In the genomic region with DNA sequence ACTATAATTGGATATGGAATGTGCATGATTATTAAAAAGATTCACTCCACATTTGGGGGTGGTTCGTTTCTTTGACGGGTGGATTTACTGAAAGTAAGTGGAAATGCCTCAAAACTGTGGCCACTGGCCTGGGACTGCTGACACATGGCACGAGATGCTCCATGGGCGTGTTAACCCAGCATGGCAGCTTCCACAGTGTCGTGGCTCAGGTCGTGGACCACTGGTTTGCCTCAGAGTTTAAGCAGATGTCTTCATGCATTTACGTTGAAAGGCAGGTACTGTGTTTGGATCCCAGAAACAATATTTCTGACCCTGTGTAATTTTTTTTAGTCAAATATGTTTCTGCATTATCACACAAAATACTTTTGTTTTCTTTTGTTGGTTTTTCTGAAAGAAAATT, we compare ENCODE assay signal across 25 cellular contexts.
DNase-seq lines count a peak whose midpoint lies in the region; ATAC-seq and TF ChIP-seq lines count a peak whose summit lies in the region.
"Had no signal": no experiment of that assay in that cellular context is flagged by ENCODE, and none has a peak within 500 bp of the region (broad histone marks: within the 10 kb centered on the region; RNA-seq: fewer than 3 reads in every experiment).

No MANE protein-coding gene starts in this region.

- no peak for TF ChIP-seq POLR2A in testis (IDR thresholded peaks at IDR 0.05)

- no peaks in the 10 kb centered on the region for H3K27me3 ChIP-seq in testis
- H3K27me3 ChIP-seq: BE2C, BLaER1 had no signal

- no peaks in the 10 kb centered on the region for H3K36me3 ChIP-seq in testis (ENCODE audit: low read depth, missing control alignments)
- H3K36me3 ChIP-seq: BE2C had no signal

- no peaks in the 10 kb centered on the region for H3K9me3 ChIP-seq in testis
- H3K9me3 ChIP-seq: BE2C, BLaER1 had no signal

- H3K4me3 ChIP-seq in testis, result no peak overlapping the region
- H3K4me3 ChIP-seq: BLaER1, GM12878 had no signal

- intact Hi-C loops in posterior vena cava (cut with DNase I), result no loop called here
- intact Hi-C loops in testis (cut with DNase I; ENCODE audit: low total_unique reads), result no loop called here

- no peak overlapping the region for H3K27ac ChIP-seq in testis
- H3K27ac ChIP-seq: BLaER1 had no signal

- ATAC-seq in GM21717 (IDR thresholded peaks at IDR 0.05; ENCODE audit: unreplicated experiment), result no peak
- ATAC-seq: GM12878 had no signal

- TF ChIP-seq CTCF in testis (IDR thresholded peaks at IDR 0.05), result no peak

- no peaks in the 10 kb centered on the region for H3K4me1 ChIP-seq in testis
- H3K4me1 ChIP-seq: BE2C, BLaER1 had no signal

- 88 to 93% methylated on average over 7 of the region's 7 CpGs for WGBS in testis, 2 donors

- DNase-seq in ecto neural progenitor cell (ENCODE audit: low spot score) (peak; percentile 34), posterior vena cava (ENCODE audit: low spot score) (peak; percentile 40), testis (peak; percentile 12), ureter (ENCODE audit: low spot score) (peak; percentile 12), foreskin melanocyte (no peak), NCI-H1092 treated with DMSO at 0.1 percent for 48 hours (lab: John Stamatoyannopoulos, UW) (no peak)
- no peak for DNase-seq in stimulated activated CD4-positive, alpha-beta T cell treated with anti-CD3 and anti-CD28 coated beads, Interleukin-4, amount 100 ng/mL, for 4 hours
- DNase-seq: 8988T; ACHN; BE2C; C1 segment of cervical spinal cord; CD4-positive, alpha-beta memory T cell; CD4-positive, CD25-positive, alpha-beta regulatory T cell; CD8-positive, alpha-beta memory T cell; COR-L47; DMS 273 treated with DMSO at 0.1 percent for 48 hours; DMS153; DMS53; DMS79; DND-41; EL; GDM1 had no signal

Comparison
In these comparisons a context has a peak if more than half of its experiments do, and no peak if none do; other contexts are left out.
1. DNase-seq: peak in ecto neural progenitor cell (single experiment), posterior vena cava (single experiment), testis (single experiment) and ureter (single experiment); none in stimulated activated CD4-positive, alpha-beta T cell treated with anti-CD3 and anti-CD28 coated beads, Interleukin-4, amount 100 ng/mL, for 4 hours (0 of 2), foreskin melanocyte (single experiment) and NCI-H1092 treated with DMSO at 0.1 percent for 48 hours (single experiment).